Comparison of ENCODE assay signal across 19 cellular contexts in genomic region chr9:136212345-136212950, GRCh38. TPM values are rescaled to one million over a fixed set of nuclear protein-coding genes. Genes with fewer than 3 reads are reported as not detected.
DNase-seq lines count a peak whose midpoint lies in the region; ATAC-seq, FAIRE-seq and TF ChIP-seq lines count a peak whose summit lies in the region.
"Had no signal": no experiment of that assay in that cellular context is flagged by ENCODE, and none has a peak within 500 bp of the region (broad histone marks: within the 10 kb centered on the region; RNA-seq: fewer than 3 reads in every experiment).

No MANE protein-coding gene starts in this region.

- in situ Hi-C loops in HepG2 (cut with HindIII; ENCODE audit: extremely low pct_ligation_motif_present, low pct_unique_long_range_greater_than_20kb) = no loop called here

- POLR2A ChIA-PET in HepG2 (lab: Yijun Ruan, JAX) (no interaction called here), OCI-LY7 (lab: Charles Lee) (interaction anchor here (0.8 kb wide), 1 partner anchor 11 kb away, joined by 3 read pairs; no protein-coding TSS in a partner anchor)

- no peaks in the 10 kb centered on the region for H3F3A ChIP-seq in neural cell (ENCODE audit: insufficient read depth, low read length, poor library complexity, severe bottlenecking)

- 95% methylated on average over 28 of the region's 28 CpGs for WGBS in HepG2 (ENCODE audit: low lambda C conversion rate)
- 88% methylated on average over 5 of the region's 28 CpGs for WGBS in right lobe of liver (ENCODE audit: insufficient coverage, low coverage, low lambda C conversion rate, missing lambda C conversion rate)

- H3K27me3 ChIP-seq in HepG2 (ENCODE audit: control insufficient read depth in 1 of 2, insufficient read depth in 2 of 2, low read length in 2 of 2) = no peaks in the 10 kb centered on the region
- no peaks in the 10 kb centered on the region for H3K27me3 ChIP-seq in right lobe of liver
- H3K27me3 ChIP-seq in neural cell (ENCODE audit: insufficient read depth, low read depth, low read length) = no peaks in the 10 kb centered on the region

- H3K9me2 ChIP-seq in OCI-LY7 (ENCODE audit: insufficient read depth, low read length) (no peaks in the 10 kb centered on the region), neural cell (ENCODE audit: insufficient read depth, low read length) (no peaks in the 10 kb centered on the region)

- no TSS peak for BruUV-seq in HepG2 (replicated peaks; lab: Mats Ljungman, UMichigan)
- BruUV-seq in OCI-LY7 (replicated peaks; lab: Mats Ljungman, UMichigan) = no TSS peak

- DNase-seq in HepG2 (ENCODE audit: low spot score) = no peak
- no peak for DNase-seq in right lobe of liver
- no peak for DNase-seq in OCI-LY7 (ENCODE audit: low spot score)
- no peak for DNase-seq in activated T-cell treated with anti-CD3 and anti-CD28 coated beads, Interleukin-2, amount 50 U/mL, for 1 hour
- DNase-seq in urothelium cell line (ENCODE audit: low spot score) = no peak
- DNase-seq: ACHN; C1 segment of cervical spinal cord; CD4-positive, alpha-beta T cell; DND-41; GDM1 had no signal

- ATAC-seq in HepG2 (no peak), right lobe of liver (no peak), GM18868 (IDR thresholded peaks at IDR 0.05; ENCODE audit: unreplicated experiment) (no peak)

- intact Hi-C loops in HepG2 (cut with micrococcal nuclease; ENCODE audit: unreplicated experiment) = no loop called here
- intact Hi-C loops in right lobe of liver (cut with DNase I) = no loop called here
- intact Hi-C loops in OCI-LY7 (cut with micrococcal nuclease; ENCODE audit: unreplicated experiment) = no loop called here

- H3K9ac ChIP-seq in HepG2 (ENCODE audit: insufficient read depth, low read depth, low read length) = no peak overlapping the region
- H3K9ac ChIP-seq in neural cell (ENCODE audit: low read length) = no peak overlapping the region

- H3K9me3 ChIP-seq in HepG2 (ENCODE audit: low read length) (no peaks in the 10 kb centered on the region), right lobe of liver (no peaks in the 10 kb centered on the region), OCI-LY7 (ENCODE audit: low read length) (no peaks in the 10 kb centered on the region), neural cell (ENCODE audit: low read length) (no peaks in the 10 kb centered on the region)
- H3K9me3 ChIP-seq: HAP-1 had no signal

- no peak for TF ChIP-seq EP300 in HepG2 (IDR thresholded peaks at IDR 0.05; ENCODE audit: low read depth in 2 of 2, low read length in 2 of 2)
- no peak for TF ChIP-seq EP300 in HepG2 (CRISPR knock-in tag; IDR thresholded peaks at IDR 0.05; ENCODE audit: borderline replicate concordance)
- no peak for TF ChIP-seq EP300 in neural cell (conservative IDR thresholded peaks at IDR 0.05; ENCODE audit: poor library complexity, severe bottlenecking)

- H3K27ac ChIP-seq in HepG2 (ENCODE audit: extremely low read length, insufficient read depth, low read length) (no peak overlapping the region), right lobe of liver (no peak overlapping the region), OCI-LY7 (ENCODE audit: low read depth, low read length, poor library complexity, severe bottlenecking) (peak overlapping the region; percentile 13), neural cell (ENCODE audit: low read length) (no peak overlapping the region)

- H3K36me3 ChIP-seq in HepG2 (replicated peaks in 1 of 2; ENCODE audit: control insufficient read depth in 1 of 2, insufficient read depth in 2 of 2, low read length in 2 of 2) (peaks cover 38 to 81% of the 10 kb centered on the region in 2 experiments), right lobe of liver (peaks cover 0 to 13% (median 2%) of the 10 kb centered on the region in 4 donors), OCI-LY7 (ENCODE audit: insufficient read depth, low read length) (peaks cover 92% of the 10 kb centered on the region), neural cell (ENCODE audit: insufficient read depth, low read length) (peaks cover 6% of the 10 kb centered on the region)

- H3K4me3 ChIP-seq in HepG2 (replicated peaks in 1 of 3; ENCODE audit: insufficient read depth in 1 of 3, low read depth in 2 of 3, low read length in 3 of 3) (no peak overlapping the region), right lobe of liver (no peak overlapping the region), OCI-LY7 (ENCODE audit: low read depth, low read length, poor library complexity, severe bottlenecking) (no peak overlapping the region), neural cell (ENCODE audit: low read length) (no peak overlapping the region)
- H3K4me3 ChIP-seq: HAP-1 had no signal

- TF ChIP-seq POLR2A in HepG2 (IDR thresholded peaks at IDR 0.05; ENCODE audit: insufficient read depth in 1 of 2, low read depth in 2 of 2, low read length in 2 of 2) = no peak
- no peak for TF ChIP-seq POLR2A in right lobe of liver (IDR thresholded peaks at IDR 0.05)

- no peak overlapping the region for H3K4me2 ChIP-seq in HepG2 (ENCODE audit: low read depth, low read length)
- no peak overlapping the region; the same call in 1 of the 2 replicates for H3K4me2 ChIP-seq in OCI-LY7 (ENCODE audit: low read length)
- H3K4me2 ChIP-seq in neural cell (ENCODE audit: low read length) = no peak overlapping the region

- TF ChIP-seq RAD21 in HepG2 (CRISPR knock-in tag; IDR thresholded peaks at IDR 0.05) = no peak
- TF ChIP-seq RAD21 in neural cell (conservative IDR thresholded peaks at IDR 0.05) = no peak

- CTCF ChIA-PET in HepG2 (lab: Yijun Ruan, JAX; ENCODE audit: low intra/inter-chr PET ratio, low total read pairs) (no interaction called here), OCI-LY7 (lab: Charles Lee; ENCODE audit: unreplicated experiment) (no interaction called here)

- TF ChIP-seq CTCF in HepG2 (CRISPR knock-in tag; IDR thresholded peaks at IDR 0.05) = no peak
- no peak for TF ChIP-seq CTCF in right lobe of liver (IDR thresholded peaks at IDR 0.05)
- no peak for TF ChIP-seq CTCF in OCI-LY7 (conservative IDR thresholded peaks at IDR 0.05; ENCODE audit: low read length)
- no peak for TF ChIP-seq CTCF in neural cell (IDR thresholded peaks at IDR 0.05; ENCODE audit: poor library complexity, severe bottlenecking)

- H4K20me1 ChIP-seq in HepG2 (ENCODE audit: insufficient read depth, low read length) = peaks cover 6% of the 10 kb centered on the region; the same call in 1 of the 2 replicates
- H4K20me1 ChIP-seq in OCI-LY7 (ENCODE audit: insufficient read depth, low read length) = no peaks in the 10 kb centered on the region
- H4K20me1 ChIP-seq in neural cell (ENCODE audit: insufficient read depth) = no peaks in the 10 kb centered on the region

- H3K79me2 ChIP-seq in HepG2 (ENCODE audit: insufficient read depth, low read length) (no peaks in the 10 kb centered on the region), OCI-LY7 (ENCODE audit: insufficient read depth, low read depth, low read length) (no peaks in the 10 kb centered on the region), neural cell (replicated peaks; ENCODE audit: insufficient read depth, low read length) (no peaks in the 10 kb centered on the region)

- H3K4me1 ChIP-seq in HepG2 (ENCODE audit: insufficient read depth, low read length) (peaks cover 2% of the 10 kb centered on the region), right lobe of liver (peaks cover 0 to 3% (median 0%) of the 10 kb centered on the region in 4 donors), OCI-LY7 (ENCODE audit: insufficient read depth, low read length, poor library complexity, severe bottlenecking) (peaks cover 19% of the 10 kb centered on the region)
- H3K4me1 ChIP-seq: HAP-1 had no signal

- H2AFZ ChIP-seq in HepG2 (ENCODE audit: low read length) (no peak overlapping the region), OCI-LY7 (ENCODE audit: low read length) (no peak overlapping the region), neural cell (ENCODE audit: low read depth, low read length) (no peak overlapping the region)

- no peak for FAIRE-seq in HepG2 (lab: Jason Lieb, UNC)
- FAIRE-seq in urothelium cell line (lab: Jason Lieb, UNC) = no peak
- FAIRE-seq: GM12892, GM19239, H1 had no signal

RNA-seq across cellular contexts. Expression of gene LHX3, which starts 7.5 kb away (rescaled TPM):
- total RNA-seq in HepG2 (2016; rRNA removed; fragmentation: Illumina TruSeq; extraction: Trizol) (not detected in 2 replicates), right lobe of liver (not detected), OCI-LY7 (2022) (0.15 TPM in 1 of 2 replicates, not detected in the other)
- not detected in 2 replicates for total RNA-seq in HepG2 (2016; cell fraction: cytosol; rRNA removed; fragmentation: Illumina TruSeq; extraction: Trizol; ENCODE audit: low read depth)
- not detected in 2 replicates for total RNA-seq in HepG2 (2016; cell fraction: insoluble cytoplasmic fraction; rRNA removed; fragmentation: Illumina TruSeq; extraction: Trizol)
- total RNA-seq in HepG2 (2016; cell fraction: membrane; rRNA removed; fragmentation: Illumina TruSeq; extraction: Trizol) = not detected in 2 replicates
- not detected in 2 replicates for total RNA-seq in HepG2 (2016; cell fraction: nucleus; rRNA removed; fragmentation: Illumina TruSeq; extraction: Trizol)
- polyA plus RNA-seq in HepG2 (2011; rRNA removed) (not detected in 2 replicates), neural cell (not detected in 2 replicates)
- not detected in 2 replicates for polyA plus RNA-seq in HepG2 (2011; cell fraction: cytosol; rRNA removed)
- polyA plus RNA-seq in HepG2 (2011; cell fraction: nucleus; rRNA removed) = 0.03 TPM in 1 of 2 replicates, not detected in the other
- polyA plus RNA-seq in HepG2 (2012) = not detected in 2 replicates
- polyA plus RNA-seq in HepG2 (2016; cell fraction: cytosol; fragmentation: Illumina TruSeq; extraction: Trizol; ENCODE audit: low read depth) = not detected in 2 replicates
- not detected in 2 replicates for polyA plus RNA-seq in HepG2 (2016; cell fraction: insoluble cytoplasmic fraction; fragmentation: Illumina TruSeq; extraction: Trizol; ENCODE audit: low read depth)
- polyA plus RNA-seq in HepG2 (2016; cell fraction: membrane; fragmentation: Illumina TruSeq; extraction: Trizol; ENCODE audit: low read depth) = not detected in 2 replicates
- polyA plus RNA-seq in HepG2 (2016; cell fraction: nucleus; fragmentation: Illumina TruSeq; extraction: Trizol; ENCODE audit: insufficient read depth, low read depth) = not detected in 2 replicates
- polyA minus RNA-seq in HepG2 (2011; rRNA and poly(A)+ RNA removed; ENCODE audit: low replicate concordance) = 0.05 TPM in 1 of 2 replicates, not detected in the other
- not detected in 2 replicates for polyA minus RNA-seq in HepG2 (2011; cell fraction: cytosol; rRNA and poly(A)+ RNA removed)
- 0.13 TPM in 1 of 2 replicates, not detected in the other for polyA minus RNA-seq in HepG2 (2011; cell fraction: nucleus; rRNA and poly(A)+ RNA removed)
- total RNA-seq in OCI-LY7 (2014; rRNA removed; shearing (Covaris generic)) = not detected in 2 replicates
- polyA minus RNA-seq in neural cell = 0.23 TPM in 1 of 2 replicates, not detected in the other
- total RNA-seq: A172, H1, HT-29 had no signal
- polyA plus RNA-seq: IgD-negative memory B cell had no signal

RNA-seq across cellular contexts. Expression of gene QSOX2, which starts 33.2 kb away (rescaled TPM):
- total RNA-seq in HepG2 (2016; rRNA removed; fragmentation: Illumina TruSeq; extraction: Trizol) (10.1 and 27.1 TPM in 2 replicates), right lobe of liver (1 to 10 TPM; 2.9 to 8.7 (median 6.4) TPM), OCI-LY7 (2022) (57.5 and 57.9 TPM in 2 replicates)
- 2.0 and 2.2 TPM in 2 replicates for total RNA-seq in HepG2 (2016; cell fraction: cytosol; rRNA removed; fragmentation: Illumina TruSeq; extraction: Trizol; ENCODE audit: low read depth)
- 9.0 and 27.0 TPM in 2 replicates for total RNA-seq in HepG2 (2016; cell fraction: insoluble cytoplasmic fraction; rRNA removed; fragmentation: Illumina TruSeq; extraction: Trizol)
- 4.9 and 5.5 TPM in 2 replicates for total RNA-seq in HepG2 (2016; cell fraction: membrane; rRNA removed; fragmentation: Illumina TruSeq; extraction: Trizol)
- 29.4 and 33.0 TPM in 2 replicates for total RNA-seq in HepG2 (2016; cell fraction: nucleus; rRNA removed; fragmentation: Illumina TruSeq; extraction: Trizol)
- polyA plus RNA-seq in HepG2 (2011; rRNA removed) (36.4 and 42.1 TPM in 2 replicates), neural cell (20.7 and 25.1 TPM in 2 replicates)
- polyA plus RNA-seq in HepG2 (2011; cell fraction: cytosol; rRNA removed) = 18.1 and 19.6 TPM in 2 replicates
- 53.2 and 71.8 TPM in 2 replicates for polyA plus RNA-seq in HepG2 (2011; cell fraction: nucleus; rRNA removed)
- polyA plus RNA-seq in HepG2 (2012) = 28.3 and 37.6 TPM in 2 replicates
- polyA plus RNA-seq in HepG2 (2016; cell fraction: cytosol; fragmentation: Illumina TruSeq; extraction: Trizol; ENCODE audit: low read depth) = 1.3 and 1.4 TPM in 2 replicates
- 8.1 and 10.4 TPM in 2 replicates for polyA plus RNA-seq in HepG2 (2016; cell fraction: insoluble cytoplasmic fraction; fragmentation: Illumina TruSeq; extraction: Trizol; ENCODE audit: low read depth)
- 2.5 and 3.2 TPM in 2 replicates for polyA plus RNA-seq in HepG2 (2016; cell fraction: membrane; fragmentation: Illumina TruSeq; extraction: Trizol; ENCODE audit: low read depth)
- 56.3 and 58.3 TPM in 2 replicates for polyA plus RNA-seq in HepG2 (2016; cell fraction: nucleus; fragmentation: Illumina TruSeq; extraction: Trizol; ENCODE audit: insufficient read depth, low read depth)
- polyA minus RNA-seq in HepG2 (2011; rRNA and poly(A)+ RNA removed; ENCODE audit: low replicate concordance) = 28.3 and 40.5 TPM in 2 replicates
- polyA minus RNA-seq in HepG2 (2011; cell fraction: cytosol; rRNA and poly(A)+ RNA removed) = 18.7 and 20.4 TPM in 2 replicates
- 26.1 and 26.5 TPM in 2 replicates for polyA minus RNA-seq in HepG2 (2011; cell fraction: nucleus; rRNA and poly(A)+ RNA removed)
- total RNA-seq in OCI-LY7 (2014; rRNA removed; shearing (Covaris generic)) = 47.8 and 50.0 TPM in 2 replicates
- 12.7 and 17.8 TPM in 2 replicates for polyA minus RNA-seq in neural cell
